16 cellular contexts compared by ENCODE assay signal in the genomic region with DNA sequence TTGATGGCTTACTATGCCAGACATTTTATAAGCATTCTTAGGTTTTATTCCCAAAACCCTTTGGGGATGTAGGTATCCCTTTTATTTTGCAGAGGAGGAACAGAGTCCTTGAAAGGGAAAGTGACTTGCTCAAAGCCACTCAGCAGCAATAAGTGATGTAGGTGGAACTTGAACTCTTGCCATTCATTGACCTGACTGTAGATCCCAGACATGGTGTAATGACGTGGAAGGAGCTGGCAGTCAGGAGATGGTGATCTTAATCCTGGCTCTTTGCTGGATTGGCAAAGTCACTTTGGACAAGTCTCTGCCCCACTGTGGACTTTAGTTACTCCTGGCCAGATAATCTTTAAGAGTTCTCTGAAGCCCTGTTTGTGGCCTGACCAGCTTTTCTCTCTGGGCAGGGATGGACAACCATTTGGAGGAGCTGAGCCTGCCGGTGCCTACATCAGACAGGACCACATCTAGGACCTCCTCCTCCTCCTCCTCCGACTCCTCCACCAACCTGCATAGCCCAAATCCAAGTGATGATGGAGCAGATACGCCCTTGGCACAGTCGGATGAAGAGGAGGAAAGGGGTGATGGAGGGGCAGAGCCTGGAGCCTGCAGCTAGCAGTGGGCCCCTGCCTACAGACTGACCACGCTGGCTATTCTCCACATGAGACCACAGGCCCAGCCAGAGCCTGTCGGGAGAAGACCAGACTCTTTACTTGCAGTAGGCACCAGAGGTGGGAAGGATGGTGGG. TPM values are rescaled to one million over a fixed set of nuclear protein-coding genes. Genes with fewer than 3 reads are reported as not detected.
DNase-seq lines count a peak whose midpoint lies in the region; ATAC-seq, FAIRE-seq and TF ChIP-seq lines count a peak whose summit lies in the region.
"Had no signal": no experiment of that assay in that cellular context is flagged by ENCODE, and none has a peak within 500 bp of the region (broad histone marks: within the 10 kb centered on the region; RNA-seq: fewer than 3 reads in every experiment).

No MANE protein-coding gene starts in this region.

- TF ChIP-seq CTCF in left ventricle myocardium inferior (IDR thresholded peaks at IDR 0.05; ENCODE audit: borderline replicate concordance), result no peak
- no peak for TF ChIP-seq CTCF in psoas muscle (IDR thresholded peaks at IDR 0.05)
- TF ChIP-seq CTCF in transverse colon (IDR thresholded peaks at IDR 0.05), result no peak
- no peak for TF ChIP-seq CTCF in pancreas (IDR thresholded peaks at IDR 0.05)

- no peak for FAIRE-seq in pancreas (lab: Jason Lieb, UNC)
- FAIRE-seq: A549, GM18507 had no signal

- peaks cover 35% of the 10 kb centered on the region for H3K36me3 ChIP-seq in left ventricle myocardium inferior
- H3K36me3 ChIP-seq in duodenal mucosa (ENCODE audit: control insufficient read depth in 1 of 2, insufficient read depth in 2 of 2, low read length in 2 of 2), result peaks cover 0 to 23% of the 10 kb centered on the region in 2 donors
- H3K36me3 ChIP-seq in psoas muscle (ENCODE audit: insufficient read depth in 1 of 2, low read depth in 1 of 2), result peaks cover 0 to 46% of the 10 kb centered on the region in 2 donors
- H3K36me3 ChIP-seq in transverse colon, result peaks cover 0 to 5% (median 0%) of the 10 kb centered on the region in 4 donors
- peaks cover 0 to 6% (median 0%) of the 10 kb centered on the region in 3 donors for H3K36me3 ChIP-seq in pancreas

- TF ChIP-seq POLR2A in transverse colon (IDR thresholded peaks at IDR 0.05), result no peak

- H3K4me1 ChIP-seq in left ventricle myocardium inferior (peaks cover 68% of the 10 kb centered on the region), right cardiac atrium (ENCODE audit: control insufficient read depth, insufficient read depth, low read length) (no peaks in the 10 kb centered on the region), duodenal mucosa (ENCODE audit: control insufficient read depth in 1 of 2, insufficient read depth in 2 of 2, low read length in 2 of 2) (peaks cover 56 to 59% of the 10 kb centered on the region in 2 donors), psoas muscle (peaks cover 33% of the 10 kb centered on the region), transverse colon (peaks cover 19 to 59% (median 51%) of the 10 kb centered on the region in 4 donors), pancreas (peaks cover 0 to 3% (median 0%) of the 10 kb centered on the region in 3 donors)

- no peak overlapping the region for H3K9ac ChIP-seq in duodenal mucosa (ENCODE audit: low read depth in 1 of 2, low read length in 2 of 2)

- 88% methylated on average over 7 of the region's 7 CpGs for WGBS in right cardiac atrium
- 83 to 85% (median 83%) methylated on average over 7 of the region's 7 CpGs for WGBS in psoas muscle, 3 donors
- 79 to 88% methylated on average over 4 to 7 of the region's 7 CpGs for WGBS in transverse colon (ENCODE audit: low coverage in 1 of 2), 2 donors
- 87 to 90% methylated on average over 7 of the region's 7 CpGs for WGBS in pancreas, 2 donors

- no peak for DNase-seq in left ventricle myocardium inferior
- no peak for DNase-seq in right cardiac atrium
- no peak for DNase-seq in psoas muscle
- DNase-seq in transverse colon, result no peak
- no peak for DNase-seq in NCI-H1092 treated with DMSO at 0.1 percent for 48 hours (lab: John Stamatoyannopoulos, UW)
- no peak for DNase-seq in pancreas
- DNase-seq: H7, IMR-90, NCI-H1436, NCI-H2029 treated with DMSO at 0.1 percent for 48 hours, NCI-H524 had no signal

- no peak for TF ChIP-seq EP300 in transverse colon (IDR thresholded peaks at IDR 0.05; ENCODE audit: low read depth)

- H3K9me3 ChIP-seq in left ventricle myocardium inferior (replicated peaks) (no peaks in the 10 kb centered on the region), right cardiac atrium (ENCODE audit: control insufficient read depth, low read length) (no peaks in the 10 kb centered on the region), duodenal mucosa (ENCODE audit: control insufficient read depth in 1 of 2, low read length in 2 of 2) (no peaks in the 10 kb centered on the region), psoas muscle (no peaks in the 10 kb centered on the region), transverse colon (no peaks in the 10 kb centered on the region), pancreas (no peaks in the 10 kb centered on the region)
- H3K9me3 ChIP-seq: A549 had no signal

- intact Hi-C loops in left ventricle myocardium inferior (cut with micrococcal nuclease), result no loop called here
- intact Hi-C loops in right cardiac atrium (cut with DNase I), result no loop called here
- intact Hi-C loops in psoas muscle (cut with DNase I), result no loop called here
- intact Hi-C loops in transverse colon (cut with DNase I; ENCODE audit: low total_unique reads), result no loop called here
- intact Hi-C loops in pancreas (cut with DNase I), result no loop called here

- in situ Hi-C loops in transverse colon (cut with MboI; ENCODE audit: low pct_ligation_motif_present in 1 of 4, low pct_unique_long_range_greater_than_20kb in 1 of 4, low sequenced_read_pairs in 3 of 4), result no loop called here

- H3K27ac ChIP-seq in left ventricle myocardium inferior (replicated peaks) (peak overlapping the region; percentile 100), right cardiac atrium (ENCODE audit: low read length) (no peak overlapping the region), duodenal mucosa (ENCODE audit: low read depth, low read length) (peak overlapping the region; percentile 39), psoas muscle (peak overlapping the region; percentile 99), transverse colon (peak overlapping the region; percentile 92 to 97 (median 96)), pancreas (no peak overlapping the region)
- H3K27ac ChIP-seq: A549 had no signal

- ATAC-seq in right cardiac atrium, result no peak
- ATAC-seq in psoas muscle, result no peak
- ATAC-seq in GM19397 (IDR thresholded peaks at IDR 0.05; ENCODE audit: unreplicated experiment), result no peak
- ATAC-seq in pancreas, result no peak
- ATAC-seq: A549 had no signal

- H3K4me3 ChIP-seq in left ventricle myocardium inferior, result peak overlapping the region; percentile 98
- no peak overlapping the region for H3K4me3 ChIP-seq in right cardiac atrium (ENCODE audit: low read length)
- H3K4me3 ChIP-seq in duodenal mucosa (ENCODE audit: low read depth in 1 of 2, low read length in 2 of 2), result peak overlapping the region; percentile 14 to 30
- no peak overlapping the region for H3K4me3 ChIP-seq in psoas muscle
- no peak overlapping the region for H3K4me3 ChIP-seq in transverse colon
- no peak overlapping the region for H3K4me3 ChIP-seq in pancreas
- H3K4me3 ChIP-seq: A549 had no signal

- H3K27me3 ChIP-seq in left ventricle myocardium inferior (ENCODE audit: low read depth), result no peaks in the 10 kb centered on the region
- no peaks in the 10 kb centered on the region for H3K27me3 ChIP-seq in right cardiac atrium (ENCODE audit: control insufficient read depth, insufficient read depth)
- no peaks in the 10 kb centered on the region for H3K27me3 ChIP-seq in duodenal mucosa (ENCODE audit: control insufficient read depth in 1 of 2, insufficient read depth in 2 of 2, low read length in 2 of 2)
- no peaks in the 10 kb centered on the region for H3K27me3 ChIP-seq in psoas muscle (ENCODE audit: insufficient read depth in 3 of 3, low read length in 2 of 3)
- no peaks in the 10 kb centered on the region for H3K27me3 ChIP-seq in transverse colon
- H3K27me3 ChIP-seq in pancreas, result no peaks in the 10 kb centered on the region

RNA-seq across cellular contexts. Expression of gene DBNDD2, which starts 1.6 kb away (rescaled TPM):
- 362 TPM for total RNA-seq in left ventricle myocardium inferior
- 100 to 1,000 TPM; 163 to 208 (median 178) TPM for total RNA-seq in right cardiac atrium
- polyA plus RNA-seq in right cardiac atrium, result 228 TPM
- total RNA-seq in psoas muscle, result 100 to 1,000 TPM; 108 to 180 (median 163) TPM
- 100 to 1,000 TPM; 151 to 230 (median 162) TPM for polyA plus RNA-seq in psoas muscle
- 100 to 1,000 TPM in 1 of 4 donors, 10 to 100 TPM in 3; 74.5 to 122 (median 84.9) TPM for total RNA-seq in transverse colon
- 10 to 100 TPM; 11.6 to 25.7 (median 17.9) TPM for total RNA-seq in pancreas
- polyA plus RNA-seq in pancreas, result 10 to 100 TPM; 21.2 to 31.0 TPM

RNA-seq across cellular contexts. Expression of gene PIGT, which starts 6.2 kb away (rescaled TPM):
- total RNA-seq in left ventricle myocardium inferior (126 TPM), right cardiac atrium (100 to 1,000 TPM; 116 to 134 (median 125) TPM), psoas muscle (10 to 100 TPM; 48.0 to 74.9 (median 57.1) TPM), transverse colon (100 to 1,000 TPM in 2 of 4 donors, 10 to 100 TPM in 2; 88.3 to 321 (median 108) TPM), pancreas (10 to 100 TPM; 35.3 to 59.1 (median 46.2) TPM)
- polyA plus RNA-seq in right cardiac atrium (140 TPM), psoas muscle (100 to 1,000 TPM in 1 of 3 donors, 10 to 100 TPM in 2; 57.3 to 113 (median 94.7) TPM), pancreas (10 to 100 TPM; 60.7 to 69.1 TPM)

RNA-seq across cellular contexts. Expression of gene TP53TG5, which starts 31.6 kb away (rescaled TPM):
- total RNA-seq in left ventricle myocardium inferior, result 0.80 TPM
- total RNA-seq in right cardiac atrium, result 1 to 10 TPM in 3 of 4 donors, under 1 TPM in 1; 0.82 to 1.5 (median 1.4) TPM
- polyA plus RNA-seq in right cardiac atrium, result 0.95 TPM
- total RNA-seq in psoas muscle, result under 1 TPM in 2 of 4 donors, not detected in 2; 0.38 to 0.69 TPM
- polyA plus RNA-seq in psoas muscle, result 1 to 10 TPM in 1 of 3 donors, under 1 TPM in 2; 0.12 to 1.0 (median 0.16) TPM
- total RNA-seq in transverse colon, result under 1 TPM in 1 of 4 donors, not detected in 3; 0.14 TPM
- total RNA-seq in pancreas, result under 1 TPM in 1 of 6 donors, not detected in 5; 0.44 TPM
- not detected for polyA plus RNA-seq in pancreas
- total RNA-seq: H7, IMR-90, LHCN-M2 had no signal
- polyA plus RNA-seq: A549, IMR-90 had no signal

RNA-seq across cellular contexts. Expression of gene SYS1, which starts 46.7 kb away (rescaled TPM):
- total RNA-seq in left ventricle myocardium inferior, result 20.8 TPM
- total RNA-seq in right cardiac atrium, result 10 to 100 TPM; 21.5 to 28.7 (median 25.8) TPM
- polyA plus RNA-seq in right cardiac atrium, result 17.1 TPM
- total RNA-seq in psoas muscle, result 10 to 100 TPM; 17.1 to 29.6 (median 22.9) TPM
- 10 to 100 TPM; 40.9 to 73.3 (median 58.1) TPM for polyA plus RNA-seq in psoas muscle
- total RNA-seq in transverse colon, result 10 to 100 TPM in 3 of 4 donors, 1 to 10 TPM in 1; 5.6 to 64.7 (median 38.4) TPM
- total RNA-seq in pancreas, result 10 to 100 TPM; 11.1 to 19.0 (median 16.5) TPM
- polyA plus RNA-seq in pancreas, result 10 to 100 TPM in 1 of 2 donors, 1 to 10 TPM in 1; 9.6 to 13.7 TPM

RNA-seq across cellular contexts. Expression of gene WFDC2, which starts 59.9 kb away (rescaled TPM):
- not detected for total RNA-seq in left ventricle myocardium inferior
- 1 to 10 TPM; 1.1 to 2.7 (median 1.9) TPM for total RNA-seq in right cardiac atrium
- polyA plus RNA-seq in right cardiac atrium, result 2.6 TPM
- under 1 TPM in 2 of 4 donors, not detected in 2; 0.44 to 0.74 TPM for total RNA-seq in psoas muscle
- under 1 TPM in 2 of 3 donors, not detected in 1; 0.22 to 0.31 TPM for polyA plus RNA-seq in psoas muscle
- 100 to 1,000 TPM in 1 of 4 donors, 10 to 100 TPM in 3; 11.0 to 325 (median 38.8) TPM for total RNA-seq in transverse colon
- total RNA-seq in pancreas, result 10 to 100 TPM in 3 of 6 donors, 1 to 10 TPM in 3; 5.0 to 49.5 (median 11.0) TPM
- 10 to 100 TPM; 16.7 to 21.4 TPM for polyA plus RNA-seq in pancreas
- total RNA-seq: IMR-90, LHCN-M2 had no signal
- polyA plus RNA-seq: A549, IMR-90 had no signal

Comparison
In these comparisons a context has a peak if more than half of its experiments do, and no peak if none do; other contexts are left out.
1. H3K27ac ChIP-seq: peak in left ventricle myocardium inferior (single experiment), duodenal mucosa (single experiment), psoas muscle (single experiment) and transverse colon (4 of 4); none in right cardiac atrium (single experiment) and pancreas (0 of 4).
2. H3K4me3 ChIP-seq: peak in left ventricle myocardium inferior (single experiment) and duodenal mucosa (2 of 2); none in right cardiac atrium (single experiment), psoas muscle (single experiment), transverse colon (0 of 4) and pancreas (0 of 4).